15 cellular contexts compared by ENCODE assay signal in genomic region chr12:120762093-120762492, GRCh38. TPM values are rescaled to one million over a fixed set of nuclear protein-coding genes. Genes with fewer than 3 reads are reported as not detected.
DNase-seq lines count a peak whose midpoint lies in the region; ATAC-seq, FAIRE-seq and TF ChIP-seq lines count a peak whose summit lies in the region.
"Had no signal": no experiment of that assay in that cellular context is flagged by ENCODE, and none has a peak within 500 bp of the region (broad histone marks: within the 10 kb centered on the region; RNA-seq: fewer than 3 reads in every experiment).

No MANE protein-coding gene starts in this region.

- DNase-seq in dorsolateral prefrontal cortex (no peak), islet precursor cell (peak; percentile 44), retinal pigment epithelial cell (ENCODE audit: low read depth) (peak; percentile 34), D721Med (ENCODE audit: insufficient read length, low spot score) (no peak)
- DNase-seq: activated T-cell treated with anti-CD3 and anti-CD28 coated beads, Interleukin-2, amount 50 U/mL, for 1 hour; H9; hippocampal formation; naive thymus-derived CD8-positive, alpha-beta T cell; NCI-H226; stimulated activated CD4-positive, alpha-beta T cell treated with anti-CD3 and anti-CD28 coated beads, Interleukin-2, amount 100 ng/mL, for 48 hours had no signal

- peak overlapping the region; percentile 69 for H3K27ac ChIP-seq in KOPT-K1 (ENCODE audit: low read depth, low read length, poor library complexity, severe bottlenecking)
- peak overlapping the region in 55 of 59 donors; percentile 29 to 87 (median 73) for H3K27ac ChIP-seq in dorsolateral prefrontal cortex
- H3K27ac ChIP-seq: C4-2B had no signal

- ATAC-seq in GM21423 (IDR thresholded peaks at IDR 0.05; ENCODE audit: unreplicated experiment) (no peak), HG03469 (IDR thresholded peaks at IDR 0.05; ENCODE audit: unreplicated experiment) (no peak), GM18502 (IDR thresholded peaks at IDR 0.05; ENCODE audit: poor library complexity, unreplicated experiment) (no peak)
- ATAC-seq: naive thymus-derived CD8-positive, alpha-beta T cell had no signal

- H3K4me3 ChIP-seq in dorsolateral prefrontal cortex: no peak overlapping the region
- no peak overlapping the region for H3K4me3 ChIP-seq in retinal pigment epithelial cell (ENCODE audit: low read length)

- intact Hi-C loops in dorsolateral prefrontal cortex (cut with DNase I): loop anchor here in 1 of 2 donors (5.0 kb wide), 1 partner anchor 140 kb away; the partner anchor contains the start of gene SPPL3

- H3K27me3 ChIP-seq in dorsolateral prefrontal cortex: no peaks in the 10 kb centered on the region

- H3K36me3 ChIP-seq in KOPT-K1 (ENCODE audit: insufficient read depth, low read length): peaks cover 63% of the 10 kb centered on the region

- TF ChIP-seq CTCF in dorsolateral prefrontal cortex (IDR thresholded peaks at IDR 0.05 in 54 of 56, conservative IDR thresholded peaks at IDR 0.05 in 2 of 56; ENCODE audit: low read depth in 1 of 56, partially characterized antibody in 56 of 56): no peak
- no peak for TF ChIP-seq CTCF in retinal pigment epithelial cell (conservative IDR thresholded peaks at IDR 0.05; ENCODE audit: low read depth, low read length)
- TF ChIP-seq CTCF in D721Med (IDR thresholded peaks at IDR 0.05; ENCODE audit: insufficient read depth, missing control alignments): no peak

- H3K9me3 ChIP-seq in KOPT-K1 (ENCODE audit: insufficient read depth, low read length, poor library complexity, severe bottlenecking): no peaks in the 10 kb centered on the region

- FAIRE-seq in D721Med (lab: Jason Lieb, UNC): no peak

RNA-seq across cellular contexts. Expression of gene ACADS, which starts 36.5 kb away (rescaled TPM):
- total RNA-seq in dorsolateral prefrontal cortex: 10 to 100 TPM in 107 of 120 experiments, 1 to 10 TPM in 13; 6.5 to 27.7 (median 14.2) TPM

RNA-seq across cellular contexts. Expression of gene UNC119B, which starts 51.8 kb away (rescaled TPM):
- total RNA-seq in dorsolateral prefrontal cortex: 10 to 100 TPM; 19.6 to 43.0 (median 27.2) TPM

Comparison
In these comparisons a context has a peak if more than half of its experiments do, and no peak if none do; other contexts are left out.
1. DNase-seq: peak in islet precursor cell (single experiment) and retinal pigment epithelial cell (single experiment); none in dorsolateral prefrontal cortex (0 of 10) and D721Med (single experiment).